In genomic region chr7:107236857-107237256, GRCh38 we compare ENCODE assay signal across 27 cellular contexts.
DNase-seq lines count a peak whose midpoint lies in the region; TF ChIP-seq lines count a peak whose summit lies in the region.
"Had no signal": no experiment of that assay in that cellular context is flagged by ENCODE, and none has a peak within 500 bp of the region (broad histone marks: within the 10 kb centered on the region; RNA-seq: fewer than 3 reads in every experiment).

No MANE protein-coding gene starts in this region.

- H3K27ac Mint-ChIP-seq in nephron progenitor cell: peak overlapping the region; percentile 83
- H3K27ac Mint-ChIP-seq: activated CD4-positive, alpha-beta T cell treated with anti-CD3 and anti-CD28 coated beads for 36 hours; activated CD8-positive, alpha-beta T cell treated with anti-CD3 and anti-CD28 coated beads, Interleukin-2, amount 10 ng/mL, durations not matched to agents 7 days and 5 days; activated naive CD4-positive, alpha-beta T cell treated with anti-CD3 and anti-CD28 coated beads for 36 hours; natural killer cell; stimulated activated memory B cell treated with anti-CD40 and anti-IgM and Interleukin-4, amounts not matched to agents 10 μg/mL and 1 μg/mL and 100 μg/mL, for 72 hours; T-helper 2 cell treated with Interferon-gamma antibody and Interleukin-4, amounts not matched to agents 5 μg/mL and 100 μg/mL, for 36 hours had no signal

- no peaks in the 10 kb centered on the region for H3K9me3 Mint-ChIP-seq in nephron progenitor cell
- H3K9me3 Mint-ChIP-seq: activated naive CD4-positive, alpha-beta T cell treated with anti-CD3 and anti-CD28 coated beads for 36 hours; natural killer cell; stimulated activated memory B cell treated with anti-CD40 and anti-IgM and Interleukin-4, amounts not matched to agents 10 μg/mL and 1 μg/mL and 100 μg/mL, for 72 hours; T-helper 2 cell treated with Interferon-gamma antibody and Interleukin-4, amounts not matched to agents 5 μg/mL and 100 μg/mL, for 36 hours had no signal

- no peak overlapping the region for H3K4me3 ChIP-seq in choroid plexus epithelial cell (ENCODE audit: low read depth, low read length)
- H3K4me3 ChIP-seq: adrenal gland, lower lobe of right lung, MG63, upper lobe of left lung had no signal

- peaks cover 9% of the 10 kb centered on the region for H3K36me3 Mint-ChIP-seq in nephron progenitor cell (ENCODE audit: low read depth)
- H3K36me3 Mint-ChIP-seq: natural killer cell had no signal

- TF ChIP-seq CTCF in choroid plexus epithelial cell (conservative IDR thresholded peaks at IDR 0.05; ENCODE audit: low read depth, low read length) (no peak), nephron progenitor cell (IDR thresholded peaks at IDR 0.05) (no peak)

- peaks cover 6% of the 10 kb centered on the region for H3K4me1 Mint-ChIP-seq in nephron progenitor cell
- H3K4me1 Mint-ChIP-seq: activated CD4-positive, alpha-beta T cell treated with anti-CD3 and anti-CD28 coated beads for 36 hours; natural killer cell had no signal

- no peak overlapping the region for H3K4me3 Mint-ChIP-seq in nephron progenitor cell
- H3K4me3 Mint-ChIP-seq: activated CD4-positive, alpha-beta T cell treated with anti-CD3 and anti-CD28 coated beads for 36 hours; activated CD8-positive, alpha-beta T cell treated with anti-CD3 and anti-CD28 coated beads, Interleukin-2, amount 10 ng/mL, durations not matched to agents 7 days and 5 days; activated naive CD4-positive, alpha-beta T cell treated with anti-CD3 and anti-CD28 coated beads for 36 hours; natural killer cell; stimulated activated memory B cell treated with anti-CD40 and anti-IgM and Interleukin-4, amounts not matched to agents 10 μg/mL and 1 μg/mL and 100 μg/mL, for 72 hours; T-helper 2 cell treated with Interferon-gamma antibody and Interleukin-4, amounts not matched to agents 5 μg/mL and 100 μg/mL, for 36 hours had no signal

- DNase-seq in ELR (ENCODE audit: low read depth): peak; percentile 7
- DNase-seq in NCI-H82 (lab: John Stamatoyannopoulos, UW): peak; percentile 70
- peak; percentile 23 for DNase-seq in choroid plexus epithelial cell (ENCODE audit: low read depth)
- no peak for DNase-seq in nephron progenitor cell
- no peak for DNase-seq in T-helper 2 cell
- no peak for DNase-seq in LoVo (ENCODE audit: low spot score)
- no peak for DNase-seq in T1000 (lab: John Stamatoyannopoulos, UW)
- DNase-seq: activated CD4-positive, alpha-beta T cell treated with anti-CD3 and anti-CD28 coated beads for 36 hours; activated CD8-positive, alpha-beta T cell treated with anti-CD3 and anti-CD28 coated beads, Interleukin-2, amount 10 ng/mL, durations not matched to agents 7 days and 5 days; activated naive CD4-positive, alpha-beta T cell treated with anti-CD3 and anti-CD28 coated beads for 36 hours; brain microvascular endothelial cell; COR-L47; DMS53; effector memory CD4-positive, alpha-beta T cell; GOT3; KBM-7; lower lobe of right lung; MG63; natural killer cell; NCI-H1105; NCI-H187 treated with DMSO at 0.1 percent for 48 hours; NCI-H526; Right ventricle myocardium superior; upper lobe of left lung had no signal

- H3K27me3 Mint-ChIP-seq in nephron progenitor cell (ENCODE audit: low read depth, poor library complexity): no peaks in the 10 kb centered on the region
- H3K27me3 Mint-ChIP-seq: activated CD4-positive, alpha-beta T cell treated with anti-CD3 and anti-CD28 coated beads for 36 hours; stimulated activated memory B cell treated with anti-CD40 and anti-IgM and Interleukin-4, amounts not matched to agents 10 μg/mL and 1 μg/mL and 100 μg/mL, for 72 hours had no signal

Comparison
In these comparisons a context has a peak if more than half of its experiments do, and no peak if none do; other contexts are left out.
1. DNase-seq: peak in ELR (single experiment), NCI-H82 (single experiment) and choroid plexus epithelial cell (single experiment); none in nephron progenitor cell (single experiment), T-helper 2 cell (0 of 5), LoVo (single experiment) and T1000 (single experiment).